Comparison of ENCODE assay signal across 11 cellular contexts in genomic region chr10:97649405-97649750, GRCh38. TPM values are rescaled to one million over a fixed set of nuclear protein-coding genes. Genes with fewer than 3 reads are reported as not detected.
DNase-seq lines count a peak whose midpoint lies in the region; ATAC-seq, FAIRE-seq and TF ChIP-seq lines count a peak whose summit lies in the region.
"Not testable (repeated sequence)": the region's sequence is repeated elsewhere in the genome, so short reads cannot be mapped to it uniquely, and the experiment has no call there.
"Had no signal": no experiment of that assay in that cellular context is flagged by ENCODE, and none has a peak within 500 bp of the region (broad histone marks: within the 10 kb centered on the region; RNA-seq: fewer than 3 reads in every experiment).

No MANE protein-coding gene starts in this region.

- not testable (repeated sequence) for TF ChIP-seq POLR2A in A549 (IDR thresholded peaks at IDR 0.05; ENCODE audit: low read length); breast epithelium (IDR thresholded peaks at IDR 0.05)

- H3F3A ChIP-seq in GM23248 (ENCODE audit: insufficient read depth) = peaks cover 49% of the 10 kb centered on the region

- H3K4me2 ChIP-seq in A549 (peak overlapping the region; percentile 71), GM23248 (ENCODE audit: unreplicated experiment) (peak overlapping the region; percentile 77)

- H3K27me3 Mint-ChIP-seq in activated T-cell treated with anti-CD3 and anti-CD28 coated beads, Interleukin-2, amount 50 U/mL, for 24 hours; mesothelial cell of epicardium (ENCODE audit: low read depth); stimulated activated memory B cell treated with anti-CD40 and anti-IgM and Interleukin-4, amounts not matched to agents 10 μg/mL and 1 μg/mL and 100 μg/mL, for 72 hours: not testable (repeated sequence)

- not testable (repeated sequence) for ATAC-seq in A549; RWPE2 (ENCODE audit: low read depth); heart right ventricle; stimulated activated memory B cell treated with anti-CD40 and anti-IgM and Interleukin-4, amounts not matched to agents 10 μg/mL and 1 μg/mL and 100 μg/mL, for 72 hours

- not testable (repeated sequence) for DNase-seq in A549 (ENCODE audit: low read depth in 1 of 2, low spot score in 1 of 2); GM23248; RWPE2 (ENCODE audit: low spot score); activated T-cell treated with anti-CD3 and anti-CD28 coated beads, Interleukin-2, amount 50 U/mL, for 24 hours; breast epithelium (ENCODE audit: low spot score in 2 of 2); heart right ventricle; mesothelial cell of epicardium (ENCODE audit: low spot score in 2 of 2, unreplicated experiment in 2 of 2)

- peak overlapping the region; percentile 88 for H3K27ac Mint-ChIP-seq in activated T-cell treated with anti-CD3 and anti-CD28 coated beads, Interleukin-2, amount 50 U/mL, for 24 hours
- peak overlapping the region; percentile 71 for H3K27ac Mint-ChIP-seq in mesothelial cell of epicardium
- peak overlapping the region; percentile 94 for H3K27ac Mint-ChIP-seq in stimulated activated memory B cell treated with anti-CD40 and anti-IgM and Interleukin-4, amounts not matched to agents 10 μg/mL and 1 μg/mL and 100 μg/mL, for 72 hours

- not testable (repeated sequence) for H3K9me3 ChIP-seq in A549; GM23248 (ENCODE audit: low read depth); RWPE2 (ENCODE audit: severe bottlenecking); breast epithelium; heart right ventricle

- FAIRE-seq in A549 (lab: Jason Lieb, UNC) = not testable (repeated sequence)

- peaks cover 23% of the 10 kb centered on the region for H3K4me1 Mint-ChIP-seq in activated T-cell treated with anti-CD3 and anti-CD28 coated beads, Interleukin-2, amount 50 U/mL, for 24 hours (ENCODE audit: low read depth)
- not testable (repeated sequence) for H3K4me1 Mint-ChIP-seq in mesothelial cell of epicardium
- H3K4me1 Mint-ChIP-seq in stimulated activated memory B cell treated with anti-CD40 and anti-IgM and Interleukin-4, amounts not matched to agents 10 μg/mL and 1 μg/mL and 100 μg/mL, for 72 hours = peaks cover 20% of the 10 kb centered on the region

- H3K9me3 Mint-ChIP-seq in activated T-cell treated with anti-CD3 and anti-CD28 coated beads, Interleukin-2, amount 50 U/mL, for 24 hours; mesothelial cell of epicardium; stimulated activated memory B cell treated with anti-CD40 and anti-IgM and Interleukin-4, amounts not matched to agents 10 μg/mL and 1 μg/mL and 100 μg/mL, for 72 hours: not testable (repeated sequence)

- H3K36me3 ChIP-seq in GM23248 (ENCODE audit: low read depth) (peaks cover 31% of the 10 kb centered on the region), RWPE2 (ENCODE audit: low read depth) (peaks cover 85% of the 10 kb centered on the region), heart right ventricle (peaks cover 0 to 68% (median 24%) of the 10 kb centered on the region in 9 donors)
- H3K36me3 ChIP-seq in breast epithelium = not testable (repeated sequence)

- POLR2A ChIA-PET in A549 (lab: Yijun Ruan, JAX) = interaction anchor here (0.5 to 1.9 kb wide), 5 partner anchors 9 to 239 kb away, joined by 3 to 8 read pairs (median 5); partner anchors contain the start of genes AVPI1 and PI4K2A

- H3K4me1 ChIP-seq in A549 = peaks cover 58% of the 10 kb centered on the region
- H3K4me1 ChIP-seq in GM23248 (ENCODE audit: insufficient read depth) = peaks cover 34% of the 10 kb centered on the region
- H3K4me1 ChIP-seq in RWPE2 (ENCODE audit: insufficient read depth, poor library complexity, severe bottlenecking) = peaks cover 59% of the 10 kb centered on the region
- not testable (repeated sequence) for H3K4me1 ChIP-seq in breast epithelium
- peaks cover 0 to 73% (median 11%) of the 10 kb centered on the region in 9 donors for H3K4me1 ChIP-seq in heart right ventricle

- H3K4me3 Mint-ChIP-seq in activated T-cell treated with anti-CD3 and anti-CD28 coated beads, Interleukin-2, amount 50 U/mL, for 24 hours; mesothelial cell of epicardium; stimulated activated memory B cell treated with anti-CD40 and anti-IgM and Interleukin-4, amounts not matched to agents 10 μg/mL and 1 μg/mL and 100 μg/mL, for 72 hours: not testable (repeated sequence)

- H3K9me2 ChIP-seq in GM23248 (ENCODE audit: insufficient read depth) = not testable (repeated sequence)

- in situ Hi-C loops in GM23248 (cut with MboI) = not testable (repeated sequence)

- H3K36me3 Mint-ChIP-seq in activated T-cell treated with anti-CD3 and anti-CD28 coated beads, Interleukin-2, amount 50 U/mL, for 24 hours (ENCODE audit: low read depth) = peaks cover 62% of the 10 kb centered on the region
- H3K36me3 Mint-ChIP-seq in mesothelial cell of epicardium = peaks cover 19% of the 10 kb centered on the region
- peaks cover 27% of the 10 kb centered on the region for H3K36me3 Mint-ChIP-seq in stimulated activated memory B cell treated with anti-CD40 and anti-IgM and Interleukin-4, amounts not matched to agents 10 μg/mL and 1 μg/mL and 100 μg/mL, for 72 hours

- H3K27ac ChIP-seq in A549 = peak overlapping the region; percentile 88 to 91
- peak overlapping the region; percentile 87 for H3K27ac ChIP-seq in GM23248
- peak overlapping the region; percentile 99 for H3K27ac ChIP-seq in RWPE2 (ENCODE audit: poor library complexity, severe bottlenecking)
- H3K27ac ChIP-seq in breast epithelium = peak overlapping the region; percentile 50 to 78
- H3K27ac ChIP-seq in heart right ventricle = peak overlapping the region in 6 of 10 donors; percentile 3 to 89 (median 54)

- intact Hi-C loops in breast epithelium (cut with DNase I; ENCODE audit: low total_unique reads); heart right ventricle (cut with DNase I): not testable (repeated sequence)

- WGBS in A549 (ENCODE audit: missing lambda C conversion rate) = 85% methylated on average over 4 of the region's 4 CpGs
- 43 to 59% methylated on average over 4 of the region's 4 CpGs for WGBS in GM23248 (ENCODE audit: low coverage in 1 of 2, low lambda C conversion rate in 2 of 2, missing lambda C conversion rate in 2 of 2), 2 experiments
- 90 to 93% methylated on average over 3 to 4 of the region's 4 CpGs for WGBS in heart right ventricle, 2 donors

- TF ChIP-seq CTCF in A549 (IDR thresholded peaks at IDR 0.05); RWPE2 (IDR thresholded peaks at IDR 0.05; ENCODE audit: poor library complexity, severe bottlenecking); breast epithelium (IDR thresholded peaks at IDR 0.05); heart right ventricle (IDR thresholded peaks at IDR 0.05); mesothelial cell of epicardium (IDR thresholded peaks at IDR 0.05; ENCODE audit: unreplicated experiment): not testable (repeated sequence)

- peak overlapping the region; percentile 57 for H3K9ac ChIP-seq in GM23248

- CTCF ChIA-PET in A549 (lab: Yijun Ruan, JAX) = interaction anchor here (0.8 to 3.9 kb wide), 9 partner anchors 10 to 77 kb away, joined by 3 to 14 read pairs (median 4); partner anchors contain the start of genes ANKRD2 and AVPI1

- H4K20me1 ChIP-seq in GM23248 (ENCODE audit: insufficient read depth) = not testable (repeated sequence)

- H3K79me2 ChIP-seq in GM23248 (ENCODE audit: insufficient read depth) = peaks cover 92% of the 10 kb centered on the region

- not testable (repeated sequence) for TF ChIP-seq RAD21 in A549 (conservative IDR thresholded peaks at IDR 0.05 in 1 of 2, IDR thresholded peaks at IDR 0.05 in 1 of 2)

- H3K27me3 ChIP-seq in GM23248 (replicated peaks; ENCODE audit: insufficient read depth); RWPE2 (ENCODE audit: insufficient read depth, poor library complexity, severe bottlenecking); breast epithelium; heart right ventricle: not testable (repeated sequence)

- H2AFZ ChIP-seq in GM23248 = not testable (repeated sequence)

- not testable (repeated sequence) for H3K4me3 ChIP-seq in A549; RWPE2 (ENCODE audit: severe bottlenecking); breast epithelium; heart right ventricle
- peak overlapping the region; percentile 54 for H3K4me3 ChIP-seq in GM23248

- TF ChIP-seq EP300 in A549 (IDR thresholded peaks at IDR 0.05) = peak in 1 of 2 experiments; percentile 3; a peak in 2 of 5 replicates

RNA-seq across cellular contexts. Expression of gene PI4K2A, which starts 8.9 kb away (rescaled TPM):
- 16.6 and 18.8 TPM in 2 replicates for polyA plus RNA-seq in A549 (2011; rRNA removed)
- polyA plus RNA-seq in A549 (2012; cell fraction: cytosol; rRNA removed) = 13.1 and 17.7 TPM in 2 replicates
- polyA plus RNA-seq in A549 (2012; cell fraction: nucleus; rRNA removed) = 14.8 and 17.7 TPM in 2 replicates
- polyA plus RNA-seq in A549 (2017; fragmentation: RNase III; extraction: RNeasy Plus Mini Kit Qiagen cat#74134 plus additional on column Dnase treatment) = 14.1 to 16.6 TPM (median 14.8 TPM) in 3 replicates
- 11.3 and 11.5 TPM in 2 replicates for polyA minus RNA-seq in A549 (2011; rRNA and poly(A)+ RNA removed)
- 23.1 and 28.7 TPM in 2 replicates for total RNA-seq in GM23248 (2014; rRNA removed; shearing (Covaris generic))
- 16.1 and 16.6 TPM in 2 replicates for polyA plus RNA-seq in GM23248 (2016; fragmentation: Nextera tagmentation; extraction: Ambion mirVana)
- 10 to 100 TPM; 18.0 to 24.8 (median 21.5) TPM for total RNA-seq in breast epithelium
- 10 to 100 TPM in 9 of 10 donors, 1 to 10 TPM in 1; 9.4 to 18.5 (median 14.2) TPM for total RNA-seq in heart right ventricle
- 10 to 100 TPM in 1 of 2 donors, 1 to 10 TPM in 1; 5.3 to 20.7 TPM for polyA plus RNA-seq in heart right ventricle
- 18.4 to 20.1 TPM (median 18.7 TPM) in 3 replicates for total RNA-seq in mesothelial cell of epicardium

RNA-seq across cellular contexts. Expression of gene MORN4, which starts 16.1 kb away (rescaled TPM):
- polyA plus RNA-seq in A549 (2011; rRNA removed) (13.8 and 14.2 TPM in 2 replicates), A549 (2017; fragmentation: RNase III; extraction: RNeasy Plus Mini Kit Qiagen cat#74134 plus additional on column Dnase treatment) (8.3 to 10.9 TPM (median 8.9 TPM) in 3 replicates), GM23248 (2016; fragmentation: Nextera tagmentation; extraction: Ambion mirVana) (19.8 and 22.2 TPM in 2 replicates), heart right ventricle (10 to 100 TPM; 16.0 to 17.6 TPM)
- polyA plus RNA-seq in A549 (2012; cell fraction: cytosol; rRNA removed) = 9.7 and 10.4 TPM in 2 replicates
- polyA plus RNA-seq in A549 (2012; cell fraction: nucleus; rRNA removed) = 2.9 and 3.4 TPM in 2 replicates
- polyA minus RNA-seq in A549 (2011; rRNA and poly(A)+ RNA removed) = 3.2 and 4.2 TPM in 2 replicates
- 5.3 and 7.9 TPM in 2 replicates for total RNA-seq in GM23248 (2014; rRNA removed; shearing (Covaris generic))
- total RNA-seq in breast epithelium (1 to 10 TPM; 3.5 to 9.4 (median 6.9) TPM), heart right ventricle (10 to 100 TPM in 8 of 10 donors, 1 to 10 TPM in 2; 4.4 to 17.1 (median 12.8) TPM), mesothelial cell of epicardium (15.4 to 17.3 TPM (median 16.4 TPM) in 3 replicates)

RNA-seq across cellular contexts. Expression of gene AVPI1, which starts 37.7 kb away (rescaled TPM):
- polyA plus RNA-seq in A549 (2011; rRNA removed) = 48.7 and 64.1 TPM in 2 replicates
- polyA plus RNA-seq in A549 (2012; cell fraction: cytosol; rRNA removed) = 66.1 and 88.3 TPM in 2 replicates
- polyA plus RNA-seq in A549 (2012; cell fraction: nucleus; rRNA removed) = 77.6 and 78.7 TPM in 2 replicates
- polyA plus RNA-seq in A549 (2017; fragmentation: RNase III; extraction: RNeasy Plus Mini Kit Qiagen cat#74134 plus additional on column Dnase treatment) = 58.4 to 72.3 TPM (median 70.3 TPM) in 3 replicates
- 41.9 and 47.2 TPM in 2 replicates for polyA minus RNA-seq in A549 (2011; rRNA and poly(A)+ RNA removed)
- 13.4 and 33.8 TPM in 2 replicates for total RNA-seq in GM23248 (2014; rRNA removed; shearing (Covaris generic))
- polyA plus RNA-seq in GM23248 (2016; fragmentation: Nextera tagmentation; extraction: Ambion mirVana) = 30.5 and 31.4 TPM in 2 replicates
- total RNA-seq in breast epithelium = 10 to 100 TPM; 23.9 to 42.4 (median 39.0) TPM
- total RNA-seq in heart right ventricle = 10 to 100 TPM in 3 of 10 donors, 1 to 10 TPM in 7; 6.5 to 12.9 (median 9.1) TPM
- polyA plus RNA-seq in heart right ventricle = 10 to 100 TPM in 1 of 2 donors, 1 to 10 TPM in 1; 5.3 to 41.0 TPM
- total RNA-seq in mesothelial cell of epicardium = 7.8 to 9.0 TPM (median 7.9 TPM) in 3 replicates

RNA-seq across cellular contexts. Expression of gene C10orf62, which starts 59.9 kb away (rescaled TPM):
- 0.12 TPM in 1 of 2 replicates, not detected in the other for polyA plus RNA-seq in A549 (2011; rRNA removed)
- polyA plus RNA-seq in A549 (2012; cell fraction: cytosol; rRNA removed) = 0.07 and 0.09 TPM in 2 replicates
- polyA plus RNA-seq in A549 (2012; cell fraction: nucleus; rRNA removed) = 0.53 and 0.73 TPM in 2 replicates
- polyA plus RNA-seq in A549 (2017; fragmentation: RNase III; extraction: RNeasy Plus Mini Kit Qiagen cat#74134 plus additional on column Dnase treatment) = 0.10 TPM in 1 of 3 replicates, not detected in the others
- polyA minus RNA-seq in A549 (2011; rRNA and poly(A)+ RNA removed) = 0.73 and 0.91 TPM in 2 replicates
- total RNA-seq in GM23248 (2014; rRNA removed; shearing (Covaris generic)) = not detected in 2 replicates
- polyA plus RNA-seq in GM23248 (2016; fragmentation: Nextera tagmentation; extraction: Ambion mirVana) = not detected in 2 replicates
- total RNA-seq in breast epithelium = under 1 TPM in 2 of 3 donors, not detected in 1; 0.32 to 0.33 TPM
- 1 to 10 TPM in 3 of 10 donors, under 1 TPM in 5, not detected in 2; 0.20 to 1.7 (median 0.73) TPM for total RNA-seq in heart right ventricle
- polyA plus RNA-seq in heart right ventricle = 1 to 10 TPM; 1.1 to 2.4 TPM
- not detected in 3 replicates for total RNA-seq in mesothelial cell of epicardium
- total RNA-seq: glomerular endothelial cell, RPMI7951, temporal lobe had no signal
